In the genomic region with DNA sequence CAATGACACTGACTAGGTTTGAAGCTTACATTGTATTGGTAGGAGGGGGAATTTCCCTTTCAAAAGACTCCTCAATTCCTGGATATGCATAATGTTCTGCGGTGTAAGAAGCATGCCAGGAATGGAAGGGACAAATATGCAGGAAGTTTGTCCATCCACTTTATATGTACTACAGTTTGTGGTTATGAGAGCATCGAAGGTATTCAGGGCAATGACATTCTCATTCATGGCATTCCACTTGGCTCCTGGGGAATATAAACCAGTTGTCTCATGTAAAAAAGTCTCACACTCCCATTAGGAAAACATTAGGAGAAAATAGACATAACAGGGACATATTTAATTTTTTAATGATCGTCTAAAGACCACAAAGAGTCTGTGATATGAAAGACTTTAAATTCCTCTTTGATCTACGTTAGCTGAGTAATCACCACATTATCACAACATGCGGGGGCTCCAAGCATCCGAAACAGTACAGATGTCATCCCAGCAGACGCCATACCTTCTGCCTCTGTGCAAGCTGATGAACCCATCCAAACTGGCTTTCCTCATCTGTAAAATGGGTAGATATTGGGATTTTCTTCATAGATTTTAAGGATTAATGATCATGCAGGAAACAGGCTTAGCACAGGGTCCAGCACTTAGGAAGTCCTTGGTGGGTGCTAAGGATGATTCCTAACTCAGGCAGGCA, we compare ENCODE assay signal across 1 cellular context.
TF ChIP-seq lines count a peak whose summit lies in the region.

No MANE protein-coding gene starts in this region.

TF ChIP-seq in HepG2, 621 proteins besides CTCF, POLR2A, EP300 and RAD21 (continued from another document):
- TF ChIP-seq, protein P1, sequence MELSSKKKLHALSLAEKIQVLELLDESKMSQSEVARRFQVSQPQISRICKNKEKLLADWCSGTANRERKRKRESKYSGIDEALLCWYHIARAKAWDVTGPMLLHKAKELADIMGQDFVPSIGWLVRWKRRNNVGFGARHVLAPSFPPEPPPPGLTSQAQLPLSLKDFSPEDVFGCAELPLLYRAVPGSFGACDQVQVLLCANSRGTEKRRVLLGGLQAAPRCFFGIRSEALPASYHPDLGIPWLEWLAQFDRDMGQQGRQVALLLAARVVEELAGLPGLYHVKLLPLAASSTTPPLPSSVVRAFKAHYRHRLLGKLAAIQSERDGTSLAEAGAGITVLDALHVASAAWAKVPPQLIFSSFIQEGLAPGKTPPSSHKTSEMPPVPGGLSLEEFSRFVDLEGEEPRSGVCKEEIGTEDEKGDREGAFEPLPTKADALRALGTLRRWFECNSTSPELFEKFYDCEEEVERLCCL (CRISPR knock-in tag; IDR thresholded peaks at IDR 0.05; ENCODE audit: borderline replicate concordance) = no peak
- no peak for TF ChIP-seq SP140L (CRISPR knock-in tag; IDR thresholded peaks at IDR 0.05; ENCODE audit: borderline replicate concordance)
- TF ChIP-seq PHF8 (CRISPR knock-in tag; IDR thresholded peaks at IDR 0.05) = no peak
- TF ChIP-seq, protein P2, sequence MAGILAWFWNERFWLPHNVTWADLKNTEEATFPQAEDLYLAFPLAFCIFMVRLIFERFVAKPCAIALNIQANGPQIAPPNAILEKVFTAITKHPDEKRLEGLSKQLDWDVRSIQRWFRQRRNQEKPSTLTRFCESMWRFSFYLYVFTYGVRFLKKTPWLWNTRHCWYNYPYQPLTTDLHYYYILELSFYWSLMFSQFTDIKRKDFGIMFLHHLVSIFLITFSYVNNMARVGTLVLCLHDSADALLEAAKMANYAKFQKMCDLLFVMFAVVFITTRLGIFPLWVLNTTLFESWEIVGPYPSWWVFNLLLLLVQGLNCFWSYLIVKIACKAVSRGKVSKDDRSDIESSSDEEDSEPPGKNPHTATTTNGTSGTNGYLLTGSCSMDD (CRISPR knock-in tag; IDR thresholded peaks at IDR 0.05) = no peak
- TF ChIP-seq ZNF101 (CRISPR knock-in tag; IDR thresholded peaks at IDR 0.05; ENCODE audit: borderline replicate concordance, low read depth) = no peak
- TF ChIP-seq, protein P3, sequence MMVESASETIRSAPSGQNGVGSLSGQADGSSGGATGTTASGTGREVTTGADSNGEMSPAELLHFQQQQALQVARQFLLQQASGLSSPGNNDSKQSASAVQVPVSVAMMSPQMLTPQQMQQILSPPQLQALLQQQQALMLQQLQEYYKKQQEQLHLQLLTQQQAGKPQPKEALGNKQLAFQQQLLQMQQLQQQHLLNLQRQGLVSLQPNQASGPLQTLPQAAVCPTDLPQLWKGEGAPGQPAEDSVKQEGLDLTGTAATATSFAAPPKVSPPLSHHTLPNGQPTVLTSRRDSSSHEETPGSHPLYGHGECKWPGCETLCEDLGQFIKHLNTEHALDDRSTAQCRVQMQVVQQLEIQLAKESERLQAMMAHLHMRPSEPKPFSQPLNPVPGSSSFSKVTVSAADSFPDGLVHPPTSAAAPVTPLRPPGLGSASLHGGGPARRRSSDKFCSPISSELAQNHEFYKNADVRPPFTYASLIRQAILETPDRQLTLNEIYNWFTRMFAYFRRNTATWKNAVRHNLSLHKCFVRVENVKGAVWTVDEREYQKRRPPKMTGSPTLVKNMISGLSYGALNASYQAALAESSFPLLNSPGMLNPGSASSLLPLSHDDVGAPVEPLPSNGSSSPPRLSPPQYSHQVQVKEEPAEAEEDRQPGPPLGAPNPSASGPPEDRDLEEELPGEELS (CRISPR knock-in tag; IDR thresholded peaks at IDR 0.05) = no peak
- TF ChIP-seq GFI1 (CRISPR knock-in tag; IDR thresholded peaks at IDR 0.05; ENCODE audit: borderline replicate concordance) = no peak
- TF ChIP-seq, protein P4, sequence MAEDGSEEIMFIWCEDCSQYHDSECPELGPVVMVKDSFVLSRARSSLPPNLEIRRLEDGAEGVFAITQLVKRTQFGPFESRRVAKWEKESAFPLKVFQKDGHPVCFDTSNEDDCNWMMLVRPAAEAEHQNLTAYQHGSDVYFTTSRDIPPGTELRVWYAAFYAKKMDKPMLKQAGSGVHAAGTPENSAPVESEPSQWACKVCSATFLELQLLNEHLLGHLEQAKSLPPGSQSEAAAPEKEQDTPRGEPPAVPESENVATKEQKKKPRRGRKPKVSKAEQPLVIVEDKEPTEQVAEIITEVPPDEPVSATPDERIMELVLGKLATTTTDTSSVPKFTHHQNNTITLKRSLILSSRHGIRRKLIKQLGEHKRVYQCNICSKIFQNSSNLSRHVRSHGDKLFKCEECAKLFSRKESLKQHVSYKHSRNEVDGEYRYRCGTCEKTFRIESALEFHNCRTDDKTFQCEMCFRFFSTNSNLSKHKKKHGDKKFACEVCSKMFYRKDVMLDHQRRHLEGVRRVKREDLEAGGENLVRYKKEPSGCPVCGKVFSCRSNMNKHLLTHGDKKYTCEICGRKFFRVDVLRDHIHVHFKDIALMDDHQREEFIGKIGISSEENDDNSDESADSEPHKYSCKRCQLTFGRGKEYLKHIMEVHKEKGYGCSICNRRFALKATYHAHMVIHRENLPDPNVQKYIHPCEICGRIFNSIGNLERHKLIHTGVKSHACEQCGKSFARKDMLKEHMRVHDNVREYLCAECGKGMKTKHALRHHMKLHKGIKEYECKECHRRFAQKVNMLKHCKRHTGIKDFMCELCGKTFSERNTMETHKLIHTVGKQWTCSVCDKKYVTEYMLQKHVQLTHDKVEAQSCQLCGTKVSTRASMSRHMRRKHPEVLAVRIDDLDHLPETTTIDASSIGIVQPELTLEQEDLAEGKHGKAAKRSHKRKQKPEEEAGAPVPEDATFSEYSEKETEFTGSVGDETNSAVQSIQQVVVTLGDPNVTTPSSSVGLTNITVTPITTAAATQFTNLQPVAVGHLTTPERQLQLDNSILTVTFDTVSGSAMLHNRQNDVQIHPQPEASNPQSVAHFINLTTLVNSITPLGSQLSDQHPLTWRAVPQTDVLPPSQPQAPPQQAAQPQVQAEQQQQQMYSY (CRISPR knock-in tag; IDR thresholded peaks at IDR 0.05) = no peak
